1 cellular context compared by ENCODE assay signal in the genomic region with DNA sequence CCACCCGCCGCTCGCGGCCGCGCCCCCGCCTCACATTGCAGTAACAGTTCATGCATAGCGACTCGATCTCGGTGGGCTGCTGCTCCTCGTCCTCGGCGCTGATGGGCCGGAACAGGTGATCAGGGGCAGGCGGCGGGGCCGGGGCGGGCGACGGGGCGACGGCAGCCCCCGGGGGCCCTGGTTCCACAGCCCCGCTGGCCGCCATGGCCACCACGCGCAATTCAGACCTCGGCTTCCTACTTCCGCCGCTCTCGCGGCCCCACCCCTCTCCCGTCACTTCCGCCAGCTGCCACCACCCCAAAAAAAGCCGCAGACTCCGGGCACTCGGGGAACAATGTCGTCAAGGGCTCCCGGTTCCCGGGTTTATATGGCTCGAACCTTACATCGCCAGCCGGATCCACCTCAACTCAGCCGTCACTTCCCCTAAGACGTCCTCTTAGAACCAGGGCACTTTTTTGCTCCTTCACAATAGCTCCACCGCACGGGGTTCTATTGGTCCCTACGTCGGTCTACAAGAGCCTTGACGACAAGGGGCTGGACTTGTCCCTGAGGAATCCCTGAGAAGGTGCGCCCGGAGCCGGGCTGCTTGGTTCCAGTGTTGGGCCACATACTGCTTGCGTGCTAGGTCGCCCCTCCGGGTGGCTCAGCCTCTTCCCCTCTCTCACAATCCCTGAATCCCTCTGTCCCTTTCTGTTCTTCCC.
A peak's percentile ranks its signal among the peaks of the same experiment; 100 is the strongest.
TF ChIP-seq lines count a peak whose summit lies in the region.

A gene with protein sequence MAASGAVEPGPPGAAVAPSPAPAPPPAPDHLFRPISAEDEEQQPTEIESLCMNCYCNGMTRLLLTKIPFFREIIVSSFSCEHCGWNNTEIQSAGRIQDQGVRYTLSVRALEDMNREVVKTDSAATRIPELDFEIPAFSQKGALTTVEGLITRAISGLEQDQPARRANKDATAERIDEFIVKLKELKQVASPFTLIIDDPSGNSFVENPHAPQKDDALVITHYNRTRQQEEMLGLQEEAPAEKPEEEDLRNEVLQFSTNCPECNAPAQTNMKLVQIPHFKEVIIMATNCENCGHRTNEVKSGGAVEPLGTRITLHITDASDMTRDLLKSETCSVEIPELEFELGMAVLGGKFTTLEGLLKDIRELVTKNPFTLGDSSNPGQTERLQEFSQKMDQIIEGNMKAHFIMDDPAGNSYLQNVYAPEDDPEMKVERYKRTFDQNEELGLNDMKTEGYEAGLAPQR (minus strand): TSS at position 238 of the 701 bp plus-strand sequence. CDS start 33 bp downstream, at position 205.

TF ChIP-seq in WTC11, 78 proteins besides CTCF, POLR2A, EP300 and RAD21 (continued from another document):
- TF ChIP-seq, protein P1, sequence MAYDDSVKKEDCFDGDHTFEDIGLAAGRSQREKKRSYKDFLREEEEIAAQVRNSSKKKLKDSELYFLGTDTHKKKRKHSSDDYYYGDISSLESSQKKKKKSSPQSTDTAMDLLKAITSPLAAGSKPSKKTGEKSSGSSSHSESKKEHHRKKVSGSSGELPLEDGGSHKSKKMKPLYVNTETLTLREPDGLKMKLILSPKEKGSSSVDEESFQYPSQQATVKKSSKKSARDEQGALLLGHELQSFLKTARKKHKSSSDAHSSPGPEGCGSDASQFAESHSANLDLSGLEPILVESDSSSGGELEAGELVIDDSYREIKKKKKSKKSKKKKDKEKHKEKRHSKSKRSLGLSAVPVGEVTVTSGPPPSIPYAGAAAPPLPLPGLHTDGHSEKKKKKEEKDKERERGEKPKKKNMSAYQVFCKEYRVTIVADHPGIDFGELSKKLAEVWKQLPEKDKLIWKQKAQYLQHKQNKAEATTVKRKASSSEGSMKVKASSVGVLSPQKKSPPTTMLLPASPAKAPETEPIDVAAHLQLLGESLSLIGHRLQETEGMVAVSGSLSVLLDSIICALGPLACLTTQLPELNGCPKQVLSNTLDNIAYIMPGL (CRISPR knock-in tag; IDR thresholded peaks at IDR 0.05): peak; percentile 81
- TF ChIP-seq RELA (CRISPR knock-in tag; IDR thresholded peaks at IDR 0.05; ENCODE audit: borderline replicate concordance): no peak
- TF ChIP-seq, protein P2, sequence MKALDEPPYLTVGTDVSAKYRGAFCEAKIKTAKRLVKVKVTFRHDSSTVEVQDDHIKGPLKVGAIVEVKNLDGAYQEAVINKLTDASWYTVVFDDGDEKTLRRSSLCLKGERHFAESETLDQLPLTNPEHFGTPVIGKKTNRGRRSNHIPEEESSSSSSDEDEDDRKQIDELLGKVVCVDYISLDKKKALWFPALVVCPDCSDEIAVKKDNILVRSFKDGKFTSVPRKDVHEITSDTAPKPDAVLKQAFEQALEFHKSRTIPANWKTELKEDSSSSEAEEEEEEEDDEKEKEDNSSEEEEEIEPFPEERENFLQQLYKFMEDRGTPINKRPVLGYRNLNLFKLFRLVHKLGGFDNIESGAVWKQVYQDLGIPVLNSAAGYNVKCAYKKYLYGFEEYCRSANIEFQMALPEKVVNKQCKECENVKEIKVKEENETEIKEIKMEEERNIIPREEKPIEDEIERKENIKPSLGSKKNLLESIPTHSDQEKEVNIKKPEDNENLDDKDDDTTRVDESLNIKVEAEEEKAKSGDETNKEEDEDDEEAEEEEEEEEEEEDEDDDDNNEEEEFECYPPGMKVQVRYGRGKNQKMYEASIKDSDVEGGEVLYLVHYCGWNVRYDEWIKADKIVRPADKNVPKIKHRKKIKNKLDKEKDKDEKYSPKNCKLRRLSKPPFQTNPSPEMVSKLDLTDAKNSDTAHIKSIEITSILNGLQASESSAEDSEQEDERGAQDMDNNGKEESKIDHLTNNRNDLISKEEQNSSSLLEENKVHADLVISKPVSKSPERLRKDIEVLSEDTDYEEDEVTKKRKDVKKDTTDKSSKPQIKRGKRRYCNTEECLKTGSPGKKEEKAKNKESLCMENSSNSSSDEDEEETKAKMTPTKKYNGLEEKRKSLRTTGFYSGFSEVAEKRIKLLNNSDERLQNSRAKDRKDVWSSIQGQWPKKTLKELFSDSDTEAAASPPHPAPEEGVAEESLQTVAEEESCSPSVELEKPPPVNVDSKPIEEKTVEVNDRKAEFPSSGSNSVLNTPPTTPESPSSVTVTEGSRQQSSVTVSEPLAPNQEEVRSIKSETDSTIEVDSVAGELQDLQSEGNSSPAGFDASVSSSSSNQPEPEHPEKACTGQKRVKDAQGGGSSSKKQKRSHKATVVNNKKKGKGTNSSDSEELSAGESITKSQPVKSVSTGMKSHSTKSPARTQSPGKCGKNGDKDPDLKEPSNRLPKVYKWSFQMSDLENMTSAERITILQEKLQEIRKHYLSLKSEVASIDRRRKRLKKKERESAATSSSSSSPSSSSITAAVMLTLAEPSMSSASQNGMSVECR (CRISPR knock-in tag; IDR thresholded peaks at IDR 0.05; ENCODE audit: borderline replicate concordance): 0 out of 2 replicates have a peak, but pooled peaks have one; percentile 60
- TF ChIP-seq ETV6 (CRISPR knock-in tag; IDR thresholded peaks at IDR 0.05): peak; percentile 43; the same call in 1 of the 2 replicates
- TF ChIP-seq, protein P3, sequence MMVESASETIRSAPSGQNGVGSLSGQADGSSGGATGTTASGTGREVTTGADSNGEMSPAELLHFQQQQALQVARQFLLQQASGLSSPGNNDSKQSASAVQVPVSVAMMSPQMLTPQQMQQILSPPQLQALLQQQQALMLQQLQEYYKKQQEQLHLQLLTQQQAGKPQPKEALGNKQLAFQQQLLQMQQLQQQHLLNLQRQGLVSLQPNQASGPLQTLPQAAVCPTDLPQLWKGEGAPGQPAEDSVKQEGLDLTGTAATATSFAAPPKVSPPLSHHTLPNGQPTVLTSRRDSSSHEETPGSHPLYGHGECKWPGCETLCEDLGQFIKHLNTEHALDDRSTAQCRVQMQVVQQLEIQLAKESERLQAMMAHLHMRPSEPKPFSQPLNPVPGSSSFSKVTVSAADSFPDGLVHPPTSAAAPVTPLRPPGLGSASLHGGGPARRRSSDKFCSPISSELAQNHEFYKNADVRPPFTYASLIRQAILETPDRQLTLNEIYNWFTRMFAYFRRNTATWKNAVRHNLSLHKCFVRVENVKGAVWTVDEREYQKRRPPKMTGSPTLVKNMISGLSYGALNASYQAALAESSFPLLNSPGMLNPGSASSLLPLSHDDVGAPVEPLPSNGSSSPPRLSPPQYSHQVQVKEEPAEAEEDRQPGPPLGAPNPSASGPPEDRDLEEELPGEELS (CRISPR knock-in tag; IDR thresholded peaks at IDR 0.05): peak; percentile 56; the same call in 1 of the 2 replicates
- TF ChIP-seq, protein P4, sequence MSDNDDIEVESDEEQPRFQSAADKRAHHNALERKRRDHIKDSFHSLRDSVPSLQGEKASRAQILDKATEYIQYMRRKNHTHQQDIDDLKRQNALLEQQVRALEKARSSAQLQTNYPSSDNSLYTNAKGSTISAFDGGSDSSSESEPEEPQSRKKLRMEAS (CRISPR knock-in tag; IDR thresholded peaks at IDR 0.05): peak; percentile 70
